In genomic region chr10:23702977-23703414, GRCh38 we compare ENCODE assay signal across 8 cellular contexts.
DNase-seq lines count a peak whose midpoint lies in the region; ATAC-seq, FAIRE-seq and TF ChIP-seq lines count a peak whose summit lies in the region.

No MANE protein-coding gene starts in this region.

- H3K27me3 Mint-ChIP-seq in T-helper 17 cell, result peaks cover 79% of the 10 kb centered on the region
- H3K27me3 Mint-ChIP-seq in MCF 10A (ENCODE audit: insufficient read depth, unreplicated experiment), result peaks cover 39% of the 10 kb centered on the region

- H3K4me1 ChIP-seq in A549 (no peaks in the 10 kb centered on the region), kidney (ENCODE audit: control insufficient read depth in 1 of 2, insufficient read depth in 1 of 2, low read depth in 1 of 2, low read length in 2 of 2) (peaks cover 0 to 3% of the 10 kb centered on the region in 2 donors)

- H3K4me3 Mint-ChIP-seq in T-helper 17 cell (peak overlapping the region; percentile 41), MCF 10A (ENCODE audit: unreplicated experiment) (peak overlapping the region; percentile 64)

- H3K27ac ChIP-seq in A549 (no peak overlapping the region), kidney (ENCODE audit: low read depth in 2 of 2, low read length in 2 of 2) (no peak overlapping the region)

- H3K4me1 Mint-ChIP-seq in T-helper 17 cell, result peaks cover 5% of the 10 kb centered on the region
- peaks cover 6% of the 10 kb centered on the region for H3K4me1 Mint-ChIP-seq in MCF 10A (ENCODE audit: insufficient read depth, unreplicated experiment)

- H3K9me3 Mint-ChIP-seq in MCF 10A (ENCODE audit: unreplicated experiment), result no peaks in the 10 kb centered on the region

- peak overlapping the region; percentile 42; the same call in 2 of the 3 replicates for H3K4me2 ChIP-seq in A549

- H3K36me3 Mint-ChIP-seq in T-helper 17 cell (ENCODE audit: low read depth) (peaks cover 6% of the 10 kb centered on the region), MCF 10A (ENCODE audit: insufficient read depth, unreplicated experiment) (no peaks in the 10 kb centered on the region)

- BruUV-seq in MCF 10A (replicated peaks; lab: Mats Ljungman, UMichigan), result no TSS peak

- ATAC-seq in A549 (peak; percentile 99), GM18499 (IDR thresholded peaks at IDR 0.05; ENCODE audit: insufficient read depth, unreplicated experiment) (peak; percentile 59), HG02798 (IDR thresholded peaks at IDR 0.05; ENCODE audit: poor library complexity, unreplicated experiment) (peak; percentile 96), T-helper 17 cell (peak; percentile 67)

- CTCF ChIA-PET in A549 (lab: Yijun Ruan, JAX) (interaction anchor here (0.7 to 1.9 kb wide), 9 partner anchors 11 to 543 kb away, joined by 3 to 9 read pairs (median 5); no protein-coding TSS in a partner anchor), MCF 10A (lab: Yijun Ruan, JAX) (interaction anchor here (0.5 to 3.6 kb wide), 18 partner anchors 10 to 556 kb away, joined by 3 to 29 read pairs (median 4); no protein-coding TSS in a partner anchor)

- no peak for TF ChIP-seq EP300 in A549 (IDR thresholded peaks at IDR 0.05)

- TF ChIP-seq RAD21 in A549 (conservative IDR thresholded peaks at IDR 0.05 in 1 of 2, IDR thresholded peaks at IDR 0.05 in 1 of 2), result peak; percentile 70 to 73

- POLR2A ChIA-PET in A549 (lab: Yijun Ruan, JAX), result no interaction called here
- POLR2A ChIA-PET in MCF 10A (lab: Yijun Ruan, JAX), result interaction anchor here (1.0 kb wide), 1 partner anchor 388 kb away, joined by 3 read pairs; no protein-coding TSS in a partner anchor

- peak; percentile 38 to 77 for DNase-seq in A549 (ENCODE audit: low read depth in 1 of 2, low spot score in 1 of 2)
- peak; percentile 30 for DNase-seq in NCI-H1092 treated with DMSO at 0.1 percent for 48 hours (lab: John Stamatoyannopoulos, UW)
- DNase-seq in T-helper 17 cell, result peak in 1 of 3 donors; percentile 13
- peak; percentile 81 for DNase-seq in MCF 10A (ENCODE audit: unreplicated experiment)
- peak; percentile 71 for DNase-seq in kidney
- DNase-seq in stimulated activated CD4-positive, alpha-beta T cell treated with anti-CD3 and anti-CD28 coated beads, Interleukin-4, amount 100 ng/mL, for 24 hours, result peak; percentile 56

- H3K27ac Mint-ChIP-seq in T-helper 17 cell (no peak overlapping the region), MCF 10A (ENCODE audit: low read depth, unreplicated experiment) (no peak overlapping the region)

- FAIRE-seq in A549 (lab: Jason Lieb, UNC), result no peak
- peak; percentile 21 for FAIRE-seq in kidney (lab: Jason Lieb, UNC)

- H3K4me3 ChIP-seq in A549 (no peak overlapping the region), kidney (ENCODE audit: low read length in 2 of 2) (peak overlapping the region; percentile 56 to 57)

- TF ChIP-seq CTCF in A549 (IDR thresholded peaks at IDR 0.05) (peak; percentile 58), MCF 10A (IDR thresholded peaks at IDR 0.05; ENCODE audit: unreplicated experiment) (peak; percentile 83), kidney (IDR thresholded peaks at IDR 0.05; ENCODE audit: borderline replicate concordance, extremely low read depth, insufficient read depth) (peak; percentile 74)

- intact Hi-C loops in MCF 10A (cut with micrococcal nuclease) (loop anchor here (1.0 to 2.0 kb wide), 4 partner anchors 168 to 544 kb away; no protein-coding TSS in a partner anchor), kidney (cut with DNase I) (loop anchor here (5.0 kb wide), 1 partner anchor 391 kb away; no protein-coding TSS in a partner anchor)

- no peak for TF ChIP-seq POLR2A in A549 (IDR thresholded peaks at IDR 0.05; ENCODE audit: low read length)

- no peaks in the 10 kb centered on the region for H3K36me3 ChIP-seq in kidney (ENCODE audit: control insufficient read depth in 1 of 2, insufficient read depth in 2 of 2, low read length in 2 of 2)

- H3K9ac ChIP-seq in kidney (ENCODE audit: low read length in 2 of 2), result no peak overlapping the region

- 6% methylated on average over 9 of the region's 9 CpGs for WGBS in A549 (ENCODE audit: missing lambda C conversion rate)

- no peaks in the 10 kb centered on the region for H3K9me3 ChIP-seq in A549
- no peaks in the 10 kb centered on the region for H3K9me3 ChIP-seq in T-helper 17 cell (ENCODE audit: control insufficient read depth, low read length, poor library complexity, severe bottlenecking)
- peaks cover 0 to 3% of the 10 kb centered on the region in 2 donors for H3K9me3 ChIP-seq in kidney (ENCODE audit: control insufficient read depth in 1 of 2, low read length in 2 of 2)

TF ChIP-seq in A549, 52 proteins besides CTCF, POLR2A, EP300 and RAD21:
- TF ChIP-seq CBX8 (IDR thresholded peaks at IDR 0.05) (no peak), SMC3 (IDR thresholded peaks at IDR 0.05) (peak; percentile 68)
